In the genomic region with DNA sequence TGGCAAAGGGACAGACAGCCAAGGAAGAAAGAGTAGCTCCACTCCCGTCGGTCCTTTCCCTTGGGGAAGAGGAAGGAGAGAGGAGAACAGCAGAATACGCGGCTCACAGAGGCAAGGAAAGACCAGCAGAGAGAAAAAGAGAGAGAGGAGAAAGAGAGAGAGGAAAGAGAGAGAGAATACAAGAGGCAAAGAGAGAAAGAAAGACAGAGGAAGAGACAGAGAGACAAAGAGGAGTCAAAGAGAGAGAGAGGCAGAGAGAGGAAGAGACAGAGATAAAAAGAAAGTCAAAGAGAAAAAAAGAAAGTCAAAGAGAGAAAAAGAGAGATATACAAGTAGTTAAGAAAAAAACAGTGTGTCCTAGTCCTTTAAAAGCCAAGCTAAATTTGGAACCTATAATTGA, we compare ENCODE assay signal across 29 cellular contexts.
"Had no signal": no experiment of that assay in that cellular context is flagged by ENCODE, and none has a peak within 500 bp of the region (broad histone marks: within the 10 kb centered on the region; RNA-seq: fewer than 3 reads in every experiment).

No MANE protein-coding gene starts in this region.

- H3K27me3 ChIP-seq: brain microvascular endothelial cell had no signal

- H3K27me3 Mint-ChIP-seq: activated naive CD8-positive, alpha-beta T cell treated with anti-CD3 and anti-CD28 coated beads for 36 hours had no signal

- DNase-seq: activated CD4-positive, alpha-beta memory T cell treated with anti-CD3 and anti-CD28 coated beads, Interleukin-2, amount 10 ng/mL, durations not matched to agents 7 days and 5 days; activated CD4-positive, alpha-beta T cell treated with anti-CD3 and anti-CD28 coated beads for 1 hour; activated CD4-positive, CD25-positive, alpha-beta regulatory T cell; activated CD8-positive, alpha-beta memory T cell treated with anti-CD3 and anti-CD28 coated beads for 24 hours; activated CD8-positive, alpha-beta memory T cell treated with anti-CD3 and anti-CD28 coated beads, Interleukin-2, amount 10 ng/mL, durations not matched to agents 7 days and 5 days; activated CD8-positive, alpha-beta memory T cell treated with anti-CD3 and anti-CD28 coated beads, Interleukin-2, amount 50 U/mL, for 48 hours; activated gamma-delta T cell treated with Interleukin-2 at 50 U/mL for 16 hours; activated naive CD4-positive, alpha-beta T cell treated with anti-CD3 and anti-CD28 coated beads for 36 hours; activated naive CD8-positive, alpha-beta T cell treated with anti-CD3 and anti-CD28 coated beads for 36 hours; activated T-cell treated with anti-CD3 and anti-CD28 coated beads, Interleukin-2, amount 50 U/mL, for 1 hour; amniotic stem cell; aorta; brain microvascular endothelial cell; Karpas-422; KBM-7; NCI-H1048; NCI-H1105 treated with DMSO at 0.1 percent for 48 hours; NCI-H1436; NCI-H1694; NCI-H1930; NCI-H2081 treated with DMSO at 0.1 percent for 48 hours; NCI-H345; NCI-H524 treated with DMSO at 0.1 percent for 48 hours; NK-92 treated with Interleukin-12 subunit alpha and Interleukin-12 subunit beta, amount 100 ng/mL, for 24 hours; Right ventricle myocardium superior; SW 1271; T-helper 9 cell; WERI-Rb-1 had no signal

- H3K4me1 Mint-ChIP-seq: central memory CD8-positive, alpha-beta T cell had no signal

- H3K27ac ChIP-seq: brain microvascular endothelial cell, WERI-Rb-1 had no signal

- ATAC-seq: activated CD8-positive, alpha-beta memory T cell treated with anti-CD3 and anti-CD28 coated beads, Interleukin-2, amount 10 ng/mL, durations not matched to agents 7 days and 5 days had no signal

- H3K4me3 Mint-ChIP-seq: activated naive CD4-positive, alpha-beta T cell treated with anti-CD3 and anti-CD28 coated beads for 36 hours; activated naive CD8-positive, alpha-beta T cell treated with anti-CD3 and anti-CD28 coated beads for 36 hours; central memory CD8-positive, alpha-beta T cell had no signal

- H3K36me3 ChIP-seq: brain microvascular endothelial cell, WERI-Rb-1 had no signal

- H3K27ac Mint-ChIP-seq: activated CD4-positive, alpha-beta memory T cell treated with anti-CD3 and anti-CD28 coated beads, Interleukin-2, amount 10 ng/mL, durations not matched to agents 7 days and 5 days; activated naive CD4-positive, alpha-beta T cell treated with anti-CD3 and anti-CD28 coated beads for 36 hours; activated naive CD8-positive, alpha-beta T cell treated with anti-CD3 and anti-CD28 coated beads for 36 hours had no signal
